21 cellular contexts compared by ENCODE assay signal in the genomic region with DNA sequence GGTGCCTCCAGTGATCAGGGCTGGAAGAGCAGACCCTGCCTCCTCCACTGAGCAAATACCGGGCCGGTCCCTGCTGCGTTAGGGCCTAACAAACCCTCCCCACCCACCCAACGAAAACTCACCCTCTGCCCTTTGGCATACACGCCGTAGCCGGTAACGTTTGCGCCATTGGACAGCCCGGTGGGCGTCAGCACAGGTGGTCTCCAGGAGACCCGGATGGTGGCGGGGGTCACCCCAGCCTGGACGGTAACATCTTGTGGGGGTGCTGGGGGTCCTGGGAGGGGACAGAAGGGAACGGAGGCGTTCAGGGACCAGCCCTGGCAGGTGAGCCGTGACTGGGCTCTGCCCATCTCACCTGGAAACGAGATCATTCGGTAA.
"Had no signal": no experiment of that assay in that cellular context is flagged by ENCODE, and none has a peak within 500 bp of the region (broad histone marks: within the 10 kb centered on the region; RNA-seq: fewer than 3 reads in every experiment).

No MANE protein-coding gene starts in this region.

- H3K27ac ChIP-seq: dorsolateral prefrontal cortex, heart left ventricle, neutrophil, right atrium auricular region, testis, tibial nerve had no signal

- FAIRE-seq: endometrium, frontal cortex had no signal

- H3K9me3 ChIP-seq: neutrophil, right atrium auricular region, testis had no signal

- H3K27ac Mint-ChIP-seq: naive thymus-derived CD4-positive, alpha-beta T cell; stimulated activated memory B cell treated with anti-CD40 and anti-IgM and Interleukin-4, amounts not matched to agents 10 μg/mL and 1 μg/mL and 100 μg/mL, for 72 hours; stimulated activated naive CD8-positive, alpha-beta T cell treated with anti-CD3 and anti-CD28 coated beads, Interleukin-15, Interleukin-2, amounts not matched to agents 100 ng/mL and 50 ng/mL, for 24 hours had no signal

- DNase-seq: caudate nucleus; cortex of kidney; effector CD8-positive, alpha-beta T cell; hippocampal formation; mesendoderm; naive thymus-derived CD4-positive, alpha-beta T cell; stimulated activated CD4-positive, alpha-beta T cell treated with anti-CD3 and anti-CD28 coated beads, Interleukin-15, amount 100 ng/mL, for 24 hours; stimulated activated CD4-positive, alpha-beta T cell treated with anti-CD3 and anti-CD28 coated beads, Interleukin-1b, Interleukin-23, amount 100 ng/mL, for 48 hours; stimulated activated CD4-positive, alpha-beta T cell treated with anti-CD3 and anti-CD28 coated beads, Interleukin-4, amount 100 ng/mL, for 24 hours; testis had no signal

- H3K4me1 Mint-ChIP-seq: naive thymus-derived CD4-positive, alpha-beta T cell; stimulated activated memory B cell treated with anti-CD40 and anti-IgM and Interleukin-4, amounts not matched to agents 10 μg/mL and 1 μg/mL and 100 μg/mL, for 72 hours had no signal

- ATAC-seq: esophagus mucosa; heart left ventricle; left lobe of liver; naive thymus-derived CD4-positive, alpha-beta T cell; stimulated activated memory B cell treated with anti-CD40 and anti-IgM and Interleukin-4, amounts not matched to agents 10 μg/mL and 1 μg/mL and 100 μg/mL, for 72 hours had no signal

- H3K36me3 ChIP-seq: heart left ventricle, neutrophil, right atrium auricular region, tibial nerve had no signal

- H3K27me3 ChIP-seq: dorsolateral prefrontal cortex, heart left ventricle, neutrophil, right atrium auricular region, testis, tibial nerve had no signal

- H3K4me1 ChIP-seq: heart left ventricle, right atrium auricular region, testis, tibial nerve had no signal

- H3K27me3 Mint-ChIP-seq: stimulated activated memory B cell treated with anti-CD40 and anti-IgM and Interleukin-4, amounts not matched to agents 10 μg/mL and 1 μg/mL and 100 μg/mL, for 72 hours; stimulated activated naive CD8-positive, alpha-beta T cell treated with anti-CD3 and anti-CD28 coated beads, Interleukin-15, Interleukin-2, amounts not matched to agents 100 ng/mL and 50 ng/mL, for 24 hours had no signal

- H3K4me3 Mint-ChIP-seq: naive thymus-derived CD4-positive, alpha-beta T cell; stimulated activated memory B cell treated with anti-CD40 and anti-IgM and Interleukin-4, amounts not matched to agents 10 μg/mL and 1 μg/mL and 100 μg/mL, for 72 hours; stimulated activated naive CD8-positive, alpha-beta T cell treated with anti-CD3 and anti-CD28 coated beads, Interleukin-15, Interleukin-2, amounts not matched to agents 100 ng/mL and 50 ng/mL, for 24 hours had no signal

- H3K36me3 Mint-ChIP-seq: naive thymus-derived CD4-positive, alpha-beta T cell; stimulated activated memory B cell treated with anti-CD40 and anti-IgM and Interleukin-4, amounts not matched to agents 10 μg/mL and 1 μg/mL and 100 μg/mL, for 72 hours had no signal

- H3K4me3 ChIP-seq: dorsolateral prefrontal cortex, heart left ventricle, right atrium auricular region, testis, tibial nerve had no signal
